10 cellular contexts compared by ENCODE assay signal in the genomic region with DNA sequence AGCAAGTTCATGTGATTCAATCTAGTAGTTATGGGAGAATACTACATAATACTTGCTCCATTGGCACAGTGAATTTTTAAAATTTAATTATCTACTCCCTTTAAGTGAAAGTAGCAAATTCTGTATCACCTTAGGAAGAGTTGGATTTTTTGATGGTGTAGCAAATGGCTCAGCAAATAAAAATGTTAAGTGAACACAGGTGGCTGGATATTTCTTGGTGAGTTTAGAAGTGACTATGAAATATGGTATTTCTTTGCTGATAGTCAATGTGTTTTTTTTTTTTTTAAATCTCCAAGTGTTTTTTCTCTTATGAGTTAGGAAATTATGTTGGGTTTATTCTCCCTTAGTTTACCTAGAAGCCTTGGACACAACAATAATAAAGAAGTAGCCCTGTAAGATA.
DNase-seq lines count a peak whose midpoint lies in the region; ATAC-seq and TF ChIP-seq lines count a peak whose summit lies in the region.
"Had no signal": no experiment of that assay in that cellular context is flagged by ENCODE, and none has a peak within 500 bp of the region (broad histone marks: within the 10 kb centered on the region; RNA-seq: fewer than 3 reads in every experiment).

No MANE protein-coding gene starts in this region.

- H3K27me3 ChIP-seq in gastroesophageal sphincter: no peaks in the 10 kb centered on the region
- H3K27me3 ChIP-seq in thoracic aorta (replicated peaks; ENCODE audit: insufficient read depth): no peaks in the 10 kb centered on the region

- H3K4me3 Mint-ChIP-seq in activated naive CD4-positive, alpha-beta T cell treated with anti-CD3 and anti-CD28 coated beads for 36 hours: peak overlapping the region; percentile 49
- peak overlapping the region in 1 of 3 donors; percentile 78 for H3K4me3 Mint-ChIP-seq in T-cell

- TF ChIP-seq POLR2A in gastroesophageal sphincter (IDR thresholded peaks at IDR 0.05): no peak

- ATAC-seq in T-cell (replicated peaks in 1 of 4) (no peak), gastroesophageal sphincter (no peak), thoracic aorta (ENCODE audit: insufficient number of reproducible peaks, low FRiP score, low read depth) (no peak), HG03457 (IDR thresholded peaks at IDR 0.05; ENCODE audit: unreplicated experiment) (no peak)

- peak overlapping the region; percentile 98 for H3K27ac Mint-ChIP-seq in activated naive CD4-positive, alpha-beta T cell treated with anti-CD3 and anti-CD28 coated beads for 36 hours
- H3K27ac Mint-ChIP-seq in T-cell: peak overlapping the region; percentile 34 to 95

- no peaks in the 10 kb centered on the region for H3K9me3 ChIP-seq in gastroesophageal sphincter
- no peaks in the 10 kb centered on the region for H3K9me3 ChIP-seq in thoracic aorta

- peaks cover 0 to 19% (median 3%) of the 10 kb centered on the region in 3 donors for H3K4me1 ChIP-seq in gastroesophageal sphincter
- H3K4me1 ChIP-seq in thoracic aorta (ENCODE audit: control insufficient read depth in 1 of 2, low read depth in 2 of 2): peaks cover 3 to 10% of the 10 kb centered on the region in 2 donors

- no peaks in the 10 kb centered on the region for H3K27me3 Mint-ChIP-seq in activated naive CD4-positive, alpha-beta T cell treated with anti-CD3 and anti-CD28 coated beads for 36 hours (ENCODE audit: low read depth)
- H3K27me3 Mint-ChIP-seq in T-cell: no peaks in the 10 kb centered on the region

- H3K4me1 Mint-ChIP-seq in activated naive CD4-positive, alpha-beta T cell treated with anti-CD3 and anti-CD28 coated beads for 36 hours (ENCODE audit: low read depth): peaks cover 30% of the 10 kb centered on the region
- H3K4me1 Mint-ChIP-seq in T-cell: peaks cover 30 to 44% (median 31%) of the 10 kb centered on the region in 3 donors

- no peak for TF ChIP-seq EP300 in gastroesophageal sphincter (IDR thresholded peaks at IDR 0.05)

- H3K36me3 ChIP-seq in gastroesophageal sphincter (no peaks in the 10 kb centered on the region), thoracic aorta (no peaks in the 10 kb centered on the region)

- H3K9me3 Mint-ChIP-seq in activated naive CD4-positive, alpha-beta T cell treated with anti-CD3 and anti-CD28 coated beads for 36 hours: no peaks in the 10 kb centered on the region
- no peaks in the 10 kb centered on the region for H3K9me3 Mint-ChIP-seq in T-cell
- H3K9me3 Mint-ChIP-seq: neural crest cell had no signal

- intact Hi-C loops in activated naive CD4-positive, alpha-beta T cell treated with anti-CD3 and anti-CD28 coated beads for 36 hours (cut with micrococcal nuclease): loop anchor here (2.0 to 10.0 kb wide), 3 partner anchors 380 to 1830 kb away; a partner anchor contains a TSS

- H3K4me3 ChIP-seq in gastroesophageal sphincter (no peak overlapping the region), thoracic aorta (no peak overlapping the region)

- H3K27ac ChIP-seq in gastroesophageal sphincter (peak overlapping the region in 3 of 4 donors; percentile 88 to 100 (median 90)), thoracic aorta (peak overlapping the region; percentile 94 to 96)

- peaks cover 13% of the 10 kb centered on the region for H3K36me3 Mint-ChIP-seq in activated naive CD4-positive, alpha-beta T cell treated with anti-CD3 and anti-CD28 coated beads for 36 hours (ENCODE audit: low read depth)
- peaks cover 20% of the 10 kb centered on the region for H3K36me3 Mint-ChIP-seq in T-cell

- CTCF ChIA-PET in activated naive CD4-positive, alpha-beta T cell treated with anti-CD3 and anti-CD28 coated beads for 36 hours (lab: Charles Lee): interaction anchor here (1.3 to 3.3 kb wide), 7 partner anchors 9 to 103 kb away, joined by 4 to 124 read pairs (median 7); a partner anchor contains a TSS
- CTCF ChIA-PET in T-cell (lab: Charles Lee): interaction anchor here (1.0 to 3.8 kb wide), 11 partner anchors 8 to 89 kb away, joined by 3 to 253 read pairs (median 9); a partner anchor contains a TSS

- POLR2A ChIA-PET in T-cell (lab: Charles Lee): interaction anchor here (0.6 to 3.4 kb wide), 16 partner anchors 8 to 159 kb away, joined by 3 to 261 read pairs (median 7); a partner anchor contains a TSS

- no peak for DNase-seq in activated naive CD4-positive, alpha-beta T cell treated with anti-CD3 and anti-CD28 coated beads for 36 hours
- no peak for DNase-seq in activated naive CD4-positive, alpha-beta T cell treated with anti-CD3 and anti-CD28 coated beads, Interleukin-2, amount 50 U/mL, for 16 hours
- DNase-seq in T-cell (no peak), thoracic aorta (ENCODE audit: low spot score) (no peak), inferior parietal cortex (ENCODE audit: extremely low spot score) (no peak), superior temporal gyrus (ENCODE audit: extremely low spot score) (no peak)
- DNase-seq: islet precursor cell had no signal

- no peak for TF ChIP-seq CTCF in gastroesophageal sphincter (IDR thresholded peaks at IDR 0.05)
- no peak for TF ChIP-seq CTCF in thoracic aorta (IDR thresholded peaks at IDR 0.05)
